In genomic region chr20:62428396-62429160, GRCh38 we compare ENCODE assay signal across 21 cellular contexts. TPM values are rescaled to one million over a fixed set of nuclear protein-coding genes. Genes with fewer than 3 reads are reported as not detected.
DNase-seq lines count a peak whose midpoint lies in the region; TF ChIP-seq lines count a peak whose summit lies in the region.
"Had no signal": no experiment of that assay in that cellular context is flagged by ENCODE, and none has a peak within 500 bp of the region (broad histone marks: within the 10 kb centered on the region; RNA-seq: fewer than 3 reads in every experiment).

No MANE protein-coding gene starts in this region.

- H3K4me1 ChIP-seq in CD4-positive, alpha-beta memory T cell (ENCODE audit: insufficient read depth, low read length): no peaks in the 10 kb centered on the region

- no peaks in the 10 kb centered on the region for H3K27me3 ChIP-seq in CD4-positive, alpha-beta memory T cell (ENCODE audit: insufficient read depth, low read length)

- H3K4me1 Mint-ChIP-seq in Calu3 (ENCODE audit: low read depth, unreplicated experiment) (peaks cover 44% of the 10 kb centered on the region), glutamatergic neuron (ENCODE audit: low read depth, unreplicated experiment) (peaks cover 3% of the 10 kb centered on the region), progenitor cell of endocrine pancreas (ENCODE audit: low read depth) (peaks cover 43% of the 10 kb centered on the region)
- H3K4me1 Mint-ChIP-seq in CD4-positive, alpha-beta memory T cell: peaks cover 0 to 2% (median 0%) of the 10 kb centered on the region in 4 donors
- H3K4me1 Mint-ChIP-seq: CD8-positive, alpha-beta memory T cell had no signal

- no peaks in the 10 kb centered on the region for H3K36me3 ChIP-seq in CD4-positive, alpha-beta memory T cell (ENCODE audit: insufficient read depth, low read length)
- H3K36me3 ChIP-seq: suprapubic skin had no signal

- no TSS peak for BruUV-seq in Calu3 (replicated peaks; lab: Mats Ljungman, UMichigan)

- intact Hi-C loops in Calu3 (cut with micrococcal nuclease; ENCODE audit: unreplicated experiment): no loop called here
- intact Hi-C loops in CD4-positive, alpha-beta memory T cell (cut with micrococcal nuclease): no loop called here

- CTCF ChIA-PET in Calu3 (lab: Charles Lee): interaction anchor here (1.4 to 3.0 kb wide), 3 partner anchors 14 to 188 kb away, joined by 6 to 11 read pairs (median 7); no protein-coding TSS in a partner anchor
- CTCF ChIA-PET in CD4-positive, alpha-beta memory T cell (lab: Charles Lee; ENCODE audit: partially characterized antibody): interaction anchor here (1.0 kb wide), 1 partner anchor 11 kb away, joined by 3 read pairs; no protein-coding TSS in a partner anchor

- H3K9me3 Mint-ChIP-seq in Calu3 (ENCODE audit: low read depth, unreplicated experiment) (no peaks in the 10 kb centered on the region), glutamatergic neuron (ENCODE audit: unreplicated experiment) (peaks cover 2% of the 10 kb centered on the region), progenitor cell of endocrine pancreas (ENCODE audit: low read depth) (no peaks in the 10 kb centered on the region)
- peaks cover 0 to 3% (median 0%) of the 10 kb centered on the region in 8 donors for H3K9me3 Mint-ChIP-seq in CD4-positive, alpha-beta memory T cell
- H3K9me3 Mint-ChIP-seq: activated naive CD4-positive, alpha-beta T cell treated with anti-CD3 and anti-CD28 coated beads for 36 hours; activated T-cell treated with anti-CD3 and anti-CD28 coated beads, Interleukin-2, amount 50 U/mL, for 4 hours; CD8-positive, alpha-beta memory T cell had no signal

- peak; percentile 30 for TF ChIP-seq CTCF in Calu3 (IDR thresholded peaks at IDR 0.05; ENCODE audit: unreplicated experiment)
- no peak for TF ChIP-seq CTCF in glutamatergic neuron (IDR thresholded peaks at IDR 0.05; ENCODE audit: partially characterized antibody, unreplicated experiment)
- TF ChIP-seq CTCF in progenitor cell of endocrine pancreas (IDR thresholded peaks at IDR 0.05; ENCODE audit: unreplicated experiment): peak; percentile 8

- peaks cover 26% of the 10 kb centered on the region for H3K27me3 Mint-ChIP-seq in Calu3 (ENCODE audit: unreplicated experiment)
- H3K27me3 Mint-ChIP-seq in glutamatergic neuron (ENCODE audit: unreplicated experiment): peaks cover 4% of the 10 kb centered on the region
- H3K27me3 Mint-ChIP-seq in progenitor cell of endocrine pancreas: peaks cover 8% of the 10 kb centered on the region
- peaks cover 5 to 14% of the 10 kb centered on the region in 2 donors for H3K27me3 Mint-ChIP-seq in CD4-positive, alpha-beta memory T cell

- no peak overlapping the region for H3K4me3 Mint-ChIP-seq in Calu3 (ENCODE audit: low read depth, unreplicated experiment)
- no peak overlapping the region for H3K4me3 Mint-ChIP-seq in glutamatergic neuron (ENCODE audit: unreplicated experiment)
- no peak overlapping the region for H3K4me3 Mint-ChIP-seq in progenitor cell of endocrine pancreas (ENCODE audit: low read depth)
- no peak overlapping the region for H3K4me3 Mint-ChIP-seq in CD4-positive, alpha-beta memory T cell
- H3K4me3 Mint-ChIP-seq: activated naive CD4-positive, alpha-beta T cell treated with anti-CD3 and anti-CD28 coated beads for 36 hours; activated T-cell treated with anti-CD3 and anti-CD28 coated beads, Interleukin-2, amount 50 U/mL, for 4 hours; CD8-positive, alpha-beta memory T cell had no signal

- no peaks in the 10 kb centered on the region for H3K9me3 ChIP-seq in CD4-positive, alpha-beta memory T cell (ENCODE audit: control insufficient read depth in 1 of 2, low read length in 2 of 2)
- H3K9me3 ChIP-seq: suprapubic skin had no signal

- no peak overlapping the region for H3K27ac Mint-ChIP-seq in Calu3 (ENCODE audit: unreplicated experiment)
- peak overlapping the region; percentile 26 for H3K27ac Mint-ChIP-seq in glutamatergic neuron (ENCODE audit: unreplicated experiment)
- H3K27ac Mint-ChIP-seq in progenitor cell of endocrine pancreas: peak overlapping the region; percentile 82
- no peak overlapping the region for H3K27ac Mint-ChIP-seq in CD4-positive, alpha-beta memory T cell
- H3K27ac Mint-ChIP-seq: activated naive CD4-positive, alpha-beta T cell treated with anti-CD3 and anti-CD28 coated beads for 36 hours; CD8-positive, alpha-beta memory T cell had no signal

- H3K4me3 ChIP-seq in CD4-positive, alpha-beta memory T cell (ENCODE audit: low read length in 2 of 2): no peak overlapping the region
- H3K4me3 ChIP-seq: suprapubic skin had no signal

- H3K36me3 Mint-ChIP-seq in Calu3 (ENCODE audit: insufficient read depth, unreplicated experiment): peaks cover 24% of the 10 kb centered on the region
- H3K36me3 Mint-ChIP-seq in glutamatergic neuron (ENCODE audit: unreplicated experiment): no peaks in the 10 kb centered on the region
- no peaks in the 10 kb centered on the region for H3K36me3 Mint-ChIP-seq in progenitor cell of endocrine pancreas (ENCODE audit: insufficient read depth)
- no peaks in the 10 kb centered on the region for H3K36me3 Mint-ChIP-seq in CD4-positive, alpha-beta memory T cell
- H3K36me3 Mint-ChIP-seq: CD8-positive, alpha-beta memory T cell had no signal

- POLR2A ChIA-PET in CD4-positive, alpha-beta memory T cell (lab: Charles Lee; ENCODE audit: partially characterized antibody): no interaction called here

- H3K27ac ChIP-seq in CD4-positive, alpha-beta memory T cell (ENCODE audit: low read depth, low read length): no peak overlapping the region

- DNase-seq in Calu3: no peak
- peak; percentile 35 for DNase-seq in M059J (ENCODE audit: low read depth)
- no peak for DNase-seq in glutamatergic neuron
- no peak for DNase-seq in progenitor cell of endocrine pancreas (ENCODE audit: low spot score, unreplicated experiment)
- no peak for DNase-seq in T1000 (lab: John Stamatoyannopoulos, UW)
- DNase-seq in cerebellum (ENCODE audit: low spot score): no peak
- no peak for DNase-seq in CD4-positive, alpha-beta memory T cell
- DNase-seq: activated naive CD4-positive, alpha-beta T cell treated with anti-CD3 and anti-CD28 coated beads for 36 hours; activated T-cell treated with anti-CD3 and anti-CD28 coated beads, Interleukin-2, amount 50 U/mL, for 4 hours; anterior cingulate cortex; CD8-positive, alpha-beta memory T cell; kidney; mammary epithelial cell; NCI-H1048; NCI-H2081 treated with DMSO at 0.1 percent for 48 hours; NCI-H510A treated with DMSO at 0.1 percent for 48 hours; RPMI8226; T-helper 9 cell had no signal

RNA-seq across cellular contexts. Expression of gene RBBP8NL, which starts 1.2 kb away (rescaled TPM):
- total RNA-seq in Calu3 (2022) (6.2 and 6.4 TPM in 2 replicates), glutamatergic neuron (ENCODE audit: unreplicated experiment) (not detected), progenitor cell of endocrine pancreas (14.4 and 17.5 TPM in 2 replicates), cerebellum (not detected)
- not detected in 2 replicates for total RNA-seq in M059J (2014; rRNA removed; shearing (Covaris generic))
- total RNA-seq in CD4-positive, alpha-beta memory T cell: not detected
- polyA plus RNA-seq in CD4-positive, alpha-beta memory T cell: not detected
- total RNA-seq: activated naive CD4-positive, alpha-beta T cell treated with anti-CD3 and anti-CD28 coated beads for 36 hours; activated T-cell treated with anti-CD3 and anti-CD28 coated beads, Interleukin-2, amount 50 U/mL, for 4 hours; CD8-positive, alpha-beta memory T cell; frontal cortex had no signal
- polyA plus RNA-seq: CD8-positive, alpha-beta memory T cell had no signal

RNA-seq across cellular contexts. Expression of gene CABLES2, which starts 21.5 kb away (rescaled TPM):
- total RNA-seq in Calu3 (2022) (12.2 and 13.6 TPM in 2 replicates), glutamatergic neuron (ENCODE audit: unreplicated experiment) (25.3 TPM), progenitor cell of endocrine pancreas (20.4 and 21.7 TPM in 2 replicates), cerebellum (5.4 TPM)
- 10.0 and 19.9 TPM in 2 replicates for total RNA-seq in M059J (2014; rRNA removed; shearing (Covaris generic))
- 1 to 10 TPM; 5.9 to 7.5 TPM for total RNA-seq in CD4-positive, alpha-beta memory T cell
- polyA plus RNA-seq in CD4-positive, alpha-beta memory T cell: 1 to 10 TPM in 1 of 2 donors, under 1 TPM in 1; 0.45 to 1.8 TPM

RNA-seq across cellular contexts. Expression of gene RPS21, which starts 41.7 kb away (rescaled TPM):
- total RNA-seq in Calu3 (2022) (1,920 and 1,936 TPM in 2 replicates), glutamatergic neuron (ENCODE audit: unreplicated experiment) (829 TPM), progenitor cell of endocrine pancreas (1,160 and 1,251 TPM in 2 replicates), cerebellum (422 TPM)
- total RNA-seq in M059J (2014; rRNA removed; shearing (Covaris generic)): 1,541 and 2,007 TPM in 2 replicates
- 1,000 to 10,000 TPM; 3,142 to 3,368 TPM for total RNA-seq in CD4-positive, alpha-beta memory T cell
- 1,000 to 10,000 TPM; 1,968 to 2,753 TPM for polyA plus RNA-seq in CD4-positive, alpha-beta memory T cell

RNA-seq across cellular contexts. Expression of gene GATA5, which starts 47.2 kb away (rescaled TPM):
- total RNA-seq in Calu3 (2022) (not detected in 2 replicates), glutamatergic neuron (ENCODE audit: unreplicated experiment) (1.3 TPM), progenitor cell of endocrine pancreas (3.8 and 4.8 TPM in 2 replicates), cerebellum (not detected)
- not detected in 2 replicates for total RNA-seq in M059J (2014; rRNA removed; shearing (Covaris generic))
- not detected for total RNA-seq in CD4-positive, alpha-beta memory T cell
- not detected for polyA plus RNA-seq in CD4-positive, alpha-beta memory T cell
- total RNA-seq: activated naive CD4-positive, alpha-beta T cell treated with anti-CD3 and anti-CD28 coated beads for 36 hours; activated T-cell treated with anti-CD3 and anti-CD28 coated beads, Interleukin-2, amount 50 U/mL, for 4 hours; CD8-positive, alpha-beta memory T cell; esophagus mucosa; frontal cortex; mammary epithelial cell had no signal
- polyA plus RNA-seq: CD8-positive, alpha-beta memory T cell; mammary epithelial cell had no signal

Comparison
In these comparisons a context has a peak if more than half of its experiments do, and no peak if none do; other contexts are left out.
1. H3K27ac Mint-ChIP-seq: peak in glutamatergic neuron (single experiment) and progenitor cell of endocrine pancreas (single experiment); none in Calu3 (single experiment) and CD4-positive, alpha-beta memory T cell (0 of 7).